In the genomic region with DNA sequence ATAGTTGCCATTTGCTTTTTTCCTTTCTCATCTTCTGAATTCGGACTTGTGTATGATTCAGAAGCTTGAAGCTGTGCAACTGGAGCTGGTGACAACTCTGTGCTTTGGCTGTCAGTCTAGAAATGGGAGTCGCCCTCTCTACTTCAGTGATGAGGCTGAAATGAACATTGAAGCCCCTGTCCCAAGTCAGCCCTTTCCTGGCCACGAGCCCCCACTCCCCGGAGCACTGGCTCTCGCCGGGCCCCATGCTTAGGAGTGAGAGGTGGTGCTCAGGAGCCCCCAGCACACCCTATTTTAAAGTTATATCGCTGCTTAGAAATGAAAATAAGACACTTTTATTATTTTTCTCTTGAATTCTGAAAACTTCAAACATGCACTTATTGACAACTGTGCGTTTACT, we compare ENCODE assay signal across 22 cellular contexts.
"Had no signal": no experiment of that assay in that cellular context is flagged by ENCODE, and none has a peak within 500 bp of the region (broad histone marks: within the 10 kb centered on the region; RNA-seq: fewer than 3 reads in every experiment).

No MANE protein-coding gene starts in this region.

- H3K27me3 Mint-ChIP-seq: activated CD4-positive, alpha-beta T cell treated with anti-CD3 and anti-CD28 coated beads for 36 hours; naive thymus-derived CD8-positive, alpha-beta T cell; stimulated activated naive CD8-positive, alpha-beta T cell treated with anti-CD3 and anti-CD28 coated beads, Interleukin-15, amount 100 ng/mL, for 72 hours; T-cell had no signal

- H3K27ac Mint-ChIP-seq: activated CD4-positive, alpha-beta T cell treated with anti-CD3 and anti-CD28 coated beads for 36 hours; mesothelial cell of epicardium; naive thymus-derived CD8-positive, alpha-beta T cell; T-cell had no signal

- DNase-seq: activated CD4-positive, alpha-beta T cell treated with anti-CD3 and anti-CD28 coated beads for 36 hours; activated CD4-positive, alpha-beta T cell treated with anti-CD3 and anti-CD28 coated beads, Interleukin-2, amount 50 U/mL, for 4 hours; activated CD8-positive, alpha-beta memory T cell treated with anti-CD3 and anti-CD28 coated beads, Interleukin-2, amount 50 U/mL, for 48 hours; activated naive CD4-positive, alpha-beta T cell treated with anti-CD3 and anti-CD28 coated beads, Interleukin-2, amount 50 U/mL, for 16 hours; activated T-cell treated with anti-CD3 and anti-CD28 coated beads, Interleukin-2, amount 50 U/mL, for 48 hours; anterior cingulate cortex; caudate nucleus; dermis blood vessel endothelial cell; effector CD8-positive, alpha-beta T cell; foreskin keratinocyte; naive thymus-derived CD8-positive, alpha-beta T cell; stimulated activated CD4-positive, alpha-beta T cell treated with anti-CD3 and anti-CD28 coated beads, Interleukin-1b, Interleukin-23, amount 100 ng/mL, for 48 hours; stimulated activated naive CD8-positive, alpha-beta T cell treated with anti-CD3 and anti-CD28 coated beads, Interleukin-15, amount 100 ng/mL, for 72 hours had no signal

- H3K9me3 Mint-ChIP-seq: brain; mesothelial cell of epicardium; naive thymus-derived CD8-positive, alpha-beta T cell; stimulated activated naive CD8-positive, alpha-beta T cell treated with anti-CD3 and anti-CD28 coated beads, Interleukin-15, amount 100 ng/mL, for 72 hours; T-cell had no signal

- H3K27ac ChIP-seq: foreskin keratinocyte, pancreas, psoas muscle, skin epidermis, tibial artery had no signal

- H3K4me1 ChIP-seq: foreskin keratinocyte, pancreas, psoas muscle had no signal

- H3K4me3 Mint-ChIP-seq: activated CD4-positive, alpha-beta T cell treated with anti-CD3 and anti-CD28 coated beads for 36 hours; brain; mesothelial cell of epicardium; naive thymus-derived CD8-positive, alpha-beta T cell; stimulated activated naive CD8-positive, alpha-beta T cell treated with anti-CD3 and anti-CD28 coated beads, Interleukin-15, amount 100 ng/mL, for 72 hours; T-cell had no signal

- H3K4me3 ChIP-seq: lung, pancreas, psoas muscle, skin epidermis, tibial artery had no signal

- H3K4me1 Mint-ChIP-seq: activated CD4-positive, alpha-beta T cell treated with anti-CD3 and anti-CD28 coated beads for 36 hours; mesothelial cell of epicardium; stimulated activated naive CD8-positive, alpha-beta T cell treated with anti-CD3 and anti-CD28 coated beads, Interleukin-15, amount 100 ng/mL, for 72 hours; T-cell had no signal

- ATAC-seq: activated CD4-positive, alpha-beta T cell treated with anti-CD3 and anti-CD28 coated beads for 36 hours; foreskin keratinocyte; naive thymus-derived CD8-positive, alpha-beta T cell; pancreas; right cardiac atrium; stimulated activated naive CD8-positive, alpha-beta T cell treated with anti-CD3 and anti-CD28 coated beads, Interleukin-15, amount 100 ng/mL, for 72 hours; T-cell had no signal

- H3K27me3 ChIP-seq: foreskin keratinocyte, pancreas, tibial artery had no signal

- H3K9me3 ChIP-seq: pancreas, psoas muscle, tibial artery had no signal
